ENCODE assay signal across 15 cellular contexts in genomic region chr14:23430733-23431105, GRCh38. TPM values are rescaled to one million over a fixed set of nuclear protein-coding genes. Genes with fewer than 3 reads are reported as not detected.
A peak's percentile ranks its signal among the peaks of the same experiment; 100 is the strongest.
DNase-seq lines count a peak whose midpoint lies in the region; ATAC-seq and TF ChIP-seq lines count a peak whose summit lies in the region.
"Had no signal": no experiment of that assay in that cellular context is flagged by ENCODE, and none has a peak within 500 bp of the region (broad histone marks: within the 10 kb centered on the region; RNA-seq: fewer than 3 reads in every experiment).

No MANE protein-coding gene starts in this region.

- H3K4me3 ChIP-seq in SJCRH30 (no peak overlapping the region), ovary (no peak overlapping the region)
- H3K4me3 ChIP-seq: BLaER1, GM12878 had no signal

- peak overlapping the region; percentile 10 for H3K27ac Mint-ChIP-seq in activated CD4-positive, alpha-beta T cell treated with anti-CD3 and anti-CD28 coated beads, Interleukin-2, amount 10 ng/mL, durations not matched to agents 24 days and 14 days
- H3K27ac Mint-ChIP-seq: activated naive CD4-positive, alpha-beta T cell treated with anti-CD3 and anti-CD28 coated beads, Interleukin-2, amount 50 U/mL, for 24 hours had no signal

- H3K27me3 ChIP-seq in SJCRH30 (no peaks in the 10 kb centered on the region), ovary (no peaks in the 10 kb centered on the region)
- H3K27me3 ChIP-seq: BLaER1 had no signal

- H3K36me3 ChIP-seq in SJCRH30 = no peaks in the 10 kb centered on the region
- no peaks in the 10 kb centered on the region for H3K36me3 ChIP-seq in ovary
- H3K36me3 ChIP-seq: BLaER1 had no signal

- TF ChIP-seq CTCF in ovary (IDR thresholded peaks at IDR 0.05) = no peak

- 19 to 32% (median 24%) methylated on average over 1 of the region's 1 CpG for WGBS in ovary, 3 donors

- no peaks in the 10 kb centered on the region for H3K9me3 Mint-ChIP-seq in activated CD4-positive, alpha-beta T cell treated with anti-CD3 and anti-CD28 coated beads, Interleukin-2, amount 10 ng/mL, durations not matched to agents 24 days and 14 days
- H3K9me3 Mint-ChIP-seq: activated naive CD4-positive, alpha-beta T cell treated with anti-CD3 and anti-CD28 coated beads, Interleukin-2, amount 50 U/mL, for 24 hours had no signal

- H3K4me1 ChIP-seq in SJCRH30 = peaks cover 10% of the 10 kb centered on the region
- H3K4me1 ChIP-seq in ovary (ENCODE audit: insufficient read depth) = no peaks in the 10 kb centered on the region
- H3K4me1 ChIP-seq: BLaER1 had no signal

- H3K4me3 Mint-ChIP-seq in activated CD4-positive, alpha-beta T cell treated with anti-CD3 and anti-CD28 coated beads, Interleukin-2, amount 10 ng/mL, durations not matched to agents 24 days and 14 days = no peak overlapping the region
- H3K4me3 Mint-ChIP-seq: activated naive CD4-positive, alpha-beta T cell treated with anti-CD3 and anti-CD28 coated beads, Interleukin-2, amount 50 U/mL, for 24 hours had no signal

- ATAC-seq in HG03039 (IDR thresholded peaks at IDR 0.05; ENCODE audit: unreplicated experiment) = no peak
- ATAC-seq: GM12878 had no signal

- intact Hi-C loops in activated CD4-positive, alpha-beta T cell treated with anti-CD3 and anti-CD28 coated beads, Interleukin-2, amount 10 ng/mL, durations not matched to agents 24 days and 14 days (cut with micrococcal nuclease) = no loop called here
- intact Hi-C loops in ovary (cut with DNase I) = no loop called here

- no peaks in the 10 kb centered on the region for H3K9me3 ChIP-seq in SJCRH30 (replicated peaks)
- H3K9me3 ChIP-seq in ovary = no peaks in the 10 kb centered on the region

- no peaks in the 10 kb centered on the region for H3K4me1 Mint-ChIP-seq in activated CD4-positive, alpha-beta T cell treated with anti-CD3 and anti-CD28 coated beads, Interleukin-2, amount 10 ng/mL, durations not matched to agents 24 days and 14 days
- H3K4me1 Mint-ChIP-seq: activated naive CD4-positive, alpha-beta T cell treated with anti-CD3 and anti-CD28 coated beads, Interleukin-2, amount 50 U/mL, for 24 hours had no signal

- H3K27me3 Mint-ChIP-seq in activated CD4-positive, alpha-beta T cell treated with anti-CD3 and anti-CD28 coated beads, Interleukin-2, amount 10 ng/mL, durations not matched to agents 24 days and 14 days = peaks cover 6% of the 10 kb centered on the region

- H3K36me3 Mint-ChIP-seq in activated CD4-positive, alpha-beta T cell treated with anti-CD3 and anti-CD28 coated beads, Interleukin-2, amount 10 ng/mL, durations not matched to agents 24 days and 14 days (ENCODE audit: low read depth) = no peaks in the 10 kb centered on the region
- H3K36me3 Mint-ChIP-seq: activated naive CD4-positive, alpha-beta T cell treated with anti-CD3 and anti-CD28 coated beads, Interleukin-2, amount 50 U/mL, for 24 hours had no signal

- no peak for DNase-seq in activated CD4-positive, alpha-beta T cell treated with anti-CD3 and anti-CD28 coated beads, Interleukin-2, amount 10 ng/mL, durations not matched to agents 24 days and 14 days
- no peak for DNase-seq in activated CD4-positive, alpha-beta T cell treated with anti-CD3 and anti-CD28 coated beads for 4 hours
- peak; percentile 57 to 65 for DNase-seq in SJCRH30
- DNase-seq in iris pigment epithelial cell (ENCODE audit: low read depth) = peak; percentile 17
- DNase-seq in ovary = no peak
- no peak for DNase-seq in cerebellar cortex (ENCODE audit: low spot score)
- DNase-seq: RPMI8226; stimulated activated naive CD4-positive, alpha-beta T cell had no signal

- H3K27ac ChIP-seq in SJCRH30 = no peak overlapping the region
- H3K27ac ChIP-seq in temporal lobe (ENCODE audit: low read depth, low read length) = peak overlapping the region; percentile 96
- no peak overlapping the region for H3K27ac ChIP-seq in ovary
- H3K27ac ChIP-seq: BLaER1 had no signal

- TF ChIP-seq EP300 in ovary (IDR thresholded peaks at IDR 0.05) = no peak

- TF ChIP-seq POLR2A in ovary (IDR thresholded peaks at IDR 0.05) = no peak

RNA-seq across cellular contexts. Expression of gene MYH7, which starts 4.7 kb away (rescaled TPM):
- total RNA-seq in activated CD4-positive, alpha-beta T cell treated with anti-CD3 and anti-CD28 coated beads, Interleukin-2, amount 10 ng/mL, durations not matched to agents 24 days and 14 days = not detected in 2 replicates
- 0.20 and 0.23 TPM in 2 replicates for total RNA-seq in SJCRH30 (2014; rRNA removed; shearing (Covaris generic))
- total RNA-seq in temporal lobe = 0.25 TPM
- total RNA-seq in ovary = 1 to 10 TPM in 1 of 7 donors, under 1 TPM in 2, not detected in 4; 0.92 to 1.1 (median 0.96) TPM
- polyA plus RNA-seq in ovary = under 1 TPM in 1 of 2 donors, not detected in 1; 0.93 TPM
- total RNA-seq: epithelial cell of proximal tubule had no signal

RNA-seq across cellular contexts. Expression of gene MYH6, which starts 22.6 kb away (rescaled TPM):
- 0.17 and 0.23 TPM in 2 replicates for total RNA-seq in activated CD4-positive, alpha-beta T cell treated with anti-CD3 and anti-CD28 coated beads, Interleukin-2, amount 10 ng/mL, durations not matched to agents 24 days and 14 days
- total RNA-seq in SJCRH30 (2014; rRNA removed; shearing (Covaris generic)) = not detected in 2 replicates
- not detected for total RNA-seq in temporal lobe
- total RNA-seq in ovary = 1 to 10 TPM in 1 of 7 donors, under 1 TPM in 3, not detected in 3; 0.07 to 1.1 (median 0.74) TPM
- polyA plus RNA-seq in ovary = under 1 TPM in 1 of 2 donors, not detected in 1; 0.31 TPM
- total RNA-seq: epithelial cell of proximal tubule, GM12878 had no signal

RNA-seq across cellular contexts. Expression of gene NGDN, which starts 38.8 kb away (rescaled TPM):
- total RNA-seq in activated CD4-positive, alpha-beta T cell treated with anti-CD3 and anti-CD28 coated beads, Interleukin-2, amount 10 ng/mL, durations not matched to agents 24 days and 14 days = 78.6 and 79.2 TPM in 2 replicates
- total RNA-seq in SJCRH30 (2014; rRNA removed; shearing (Covaris generic)) = 76.5 and 85.2 TPM in 2 replicates
- total RNA-seq in temporal lobe (34.2 TPM), ovary (10 to 100 TPM; 32.9 to 51.6 (median 38.4) TPM)
- 10 to 100 TPM; 48.5 to 57.5 TPM for polyA plus RNA-seq in ovary

RNA-seq across cellular contexts. Expression of gene CMTM5, which starts 53.9 kb away (rescaled TPM):
- not detected in 2 replicates for total RNA-seq in activated CD4-positive, alpha-beta T cell treated with anti-CD3 and anti-CD28 coated beads, Interleukin-2, amount 10 ng/mL, durations not matched to agents 24 days and 14 days
- total RNA-seq in SJCRH30 (2014; rRNA removed; shearing (Covaris generic)) = 0.32 and 0.46 TPM in 2 replicates
- total RNA-seq in temporal lobe (1.5 TPM), ovary (under 1 TPM in 1 of 7 donors, not detected in 6; 0.48 TPM)
- polyA plus RNA-seq in ovary = 1 to 10 TPM in 1 of 2 donors, under 1 TPM in 1; 0.16 to 1.1 TPM
- total RNA-seq: epithelial cell of proximal tubule, GM12878 had no signal
- polyA plus RNA-seq: GM12878 had no signal

RNA-seq across cellular contexts. Expression of gene IL25, which starts 58.1 kb away (rescaled TPM):
- not detected in 2 replicates for total RNA-seq in activated CD4-positive, alpha-beta T cell treated with anti-CD3 and anti-CD28 coated beads, Interleukin-2, amount 10 ng/mL, durations not matched to agents 24 days and 14 days
- total RNA-seq in SJCRH30 (2014; rRNA removed; shearing (Covaris generic)) = not detected in 2 replicates
- total RNA-seq in temporal lobe = not detected
- not detected for total RNA-seq in ovary
- not detected for polyA plus RNA-seq in ovary
- total RNA-seq: epithelial cell of proximal tubule, GM12878, lower leg skin had no signal
- polyA plus RNA-seq: GM12878 had no signal

Comparison
In these comparisons a context has a peak if more than half of its experiments do, and no peak if none do; other contexts are left out.
1. DNase-seq: peak in SJCRH30 (2 of 2) and iris pigment epithelial cell (single experiment); none in activated CD4-positive, alpha-beta T cell treated with anti-CD3 and anti-CD28 coated beads, Interleukin-2, amount 10 ng/mL, durations not matched to agents 24 days and 14 days (single experiment), activated CD4-positive, alpha-beta T cell treated with anti-CD3 and anti-CD28 coated beads for 4 hours (0 of 2), ovary (0 of 5) and cerebellar cortex (single experiment).